28 cellular contexts compared by ENCODE assay signal in genomic region chr4:7711330-7711963, GRCh38.
"Had no signal": no experiment of that assay in that cellular context is flagged by ENCODE, and none has a peak within 500 bp of the region (broad histone marks: within the 10 kb centered on the region; RNA-seq: fewer than 3 reads in every experiment).

No MANE protein-coding gene starts in this region.

- DNase-seq: dorsolateral prefrontal cortex; effector CD8-positive, alpha-beta T cell; endodermal cell; foreskin fibroblast; gastrocnemius medialis; hippocampal formation; left colon; left ventricle myocardium inferior; lower lobe of right lung; naive B cell; occipital lobe; ovary; stimulated activated CD4-positive, alpha-beta T cell treated with anti-CD3 and anti-CD28 coated beads, Interleukin-12 subunit alpha, Interleukin-12 subunit beta, amount 100 ng/mL, for 4 hours; stimulated activated CD4-positive, alpha-beta T cell treated with anti-CD3 and anti-CD28 coated beads, Interleukin-1b, Interleukin-23, amount 100 ng/mL, for 48 hours; stimulated activated CD4-positive, alpha-beta T cell treated with anti-CD3 and anti-CD28 coated beads, Interleukin-4, amount 100 ng/mL, for 1 hour; stimulated activated CD8-positive, alpha-beta memory T cell treated with anti-CD3 and anti-CD28 coated beads, Interleukin-4, amount 100 ng/mL, for 48 hours; stimulated activated naive CD4-positive, alpha-beta T cell; testis; tibial artery had no signal

- H3K9me3 ChIP-seq: gastrocnemius medialis, lower lobe of right lung, ovary, testis had no signal

- H3K4me1 ChIP-seq: gastrocnemius medialis, heart left ventricle, left ventricle myocardium inferior, lower lobe of right lung, tibial artery had no signal

- H3K4me2 ChIP-seq: smooth muscle cell had no signal

- H3K27me3 ChIP-seq: dorsolateral prefrontal cortex, gastrocnemius medialis, heart left ventricle, ovary, testis had no signal

- H3K27ac ChIP-seq: epithelial cell of prostate, gastrocnemius medialis, heart left ventricle, left ventricle myocardium inferior, lower lobe of right lung, ovary, testis, tibial artery had no signal

- H3K27ac Mint-ChIP-seq: endodermal cell; naive B cell; natural killer cell treated with Interleukin-12 subunit alpha and Interleukin-12 subunit beta and Interleukin-15 and Interleukin-18, amount 100 ng/mL, for 72 hours; type B pancreatic cell had no signal

- H3K4me1 Mint-ChIP-seq: endodermal cell, naive B cell had no signal

- H3K9me3 Mint-ChIP-seq: endodermal cell; natural killer cell treated with Interleukin-12 subunit alpha and Interleukin-12 subunit beta and Interleukin-15 and Interleukin-18, amount 100 ng/mL, for 72 hours; type B pancreatic cell had no signal

- FAIRE-seq: colon, islet of Langerhans had no signal

- H3K36me3 ChIP-seq: gastrocnemius medialis, heart left ventricle, left ventricle myocardium inferior, lower lobe of right lung, ovary, tibial artery had no signal

- H3K36me3 Mint-ChIP-seq: natural killer cell treated with Interleukin-12 subunit alpha and Interleukin-12 subunit beta and Interleukin-15 and Interleukin-18, amount 100 ng/mL, for 72 hours had no signal

- ATAC-seq: esophagus mucosa; gastrocnemius medialis; heart left ventricle; left colon; lower lobe of right lung; natural killer cell treated with Interleukin-12 subunit alpha and Interleukin-12 subunit beta and Interleukin-15 and Interleukin-18, amount 100 ng/mL, for 72 hours; sciatic nerve had no signal

- H3K27me3 Mint-ChIP-seq: natural killer cell treated with Interleukin-12 subunit alpha and Interleukin-12 subunit beta and Interleukin-15 and Interleukin-18, amount 100 ng/mL, for 72 hours had no signal

- H3K4me3 Mint-ChIP-seq: endodermal cell; naive B cell; natural killer cell treated with Interleukin-12 subunit alpha and Interleukin-12 subunit beta and Interleukin-15 and Interleukin-18, amount 100 ng/mL, for 72 hours; type B pancreatic cell had no signal

- H3K4me3 ChIP-seq: dorsolateral prefrontal cortex, gastrocnemius medialis, heart left ventricle, left ventricle myocardium inferior, lower lobe of right lung, ovary, smooth muscle cell, testis, tibial artery had no signal
